9 cellular contexts compared by ENCODE assay signal in the genomic region with DNA sequence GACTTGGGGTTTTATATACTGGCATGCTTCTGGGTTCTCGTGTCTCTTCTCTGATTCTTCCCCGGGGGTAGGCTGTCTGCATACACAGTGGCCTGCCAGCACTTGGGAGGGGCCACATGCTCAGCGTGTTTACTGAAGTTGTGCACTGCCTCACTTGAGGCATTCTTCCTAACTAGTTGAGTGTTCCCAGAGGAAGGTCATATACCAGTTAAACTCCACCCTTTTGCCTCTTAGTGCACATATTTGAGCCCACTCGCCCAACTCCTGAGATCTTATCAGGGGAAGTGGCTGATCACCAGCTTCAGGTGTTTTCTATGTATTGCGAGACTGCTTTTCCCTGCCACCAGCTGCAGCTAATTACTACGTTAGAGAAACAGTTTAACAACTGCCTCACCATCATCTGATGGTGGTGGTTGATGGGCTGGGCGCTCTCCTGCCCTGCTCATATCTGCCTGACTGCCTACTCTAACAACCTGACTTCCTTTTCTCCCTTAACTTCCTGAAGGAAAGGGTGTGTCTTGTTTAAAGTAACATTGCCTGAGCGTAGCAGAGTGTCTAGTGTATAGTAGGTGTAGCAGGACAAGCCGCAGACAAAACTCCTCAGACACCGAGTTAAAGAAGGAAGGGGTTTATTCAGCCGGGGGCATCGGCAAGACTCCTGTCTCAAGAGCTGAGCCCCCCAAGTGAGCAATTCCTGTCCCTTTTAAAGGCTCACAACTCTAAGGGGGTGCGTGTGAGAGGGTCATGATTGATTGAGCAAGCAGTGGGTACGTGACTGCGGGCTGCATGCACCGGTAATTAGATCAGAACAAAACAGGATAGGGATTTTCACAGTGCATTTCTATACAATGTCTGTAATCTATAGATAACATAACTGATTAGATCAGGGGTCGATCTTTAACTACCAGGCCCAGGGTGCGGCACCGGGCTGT.
DNase-seq lines count a peak whose midpoint lies in the region; ATAC-seq, FAIRE-seq and TF ChIP-seq lines count a peak whose summit lies in the region.
"Had no signal": no experiment of that assay in that cellular context is flagged by ENCODE, and none has a peak within 500 bp of the region (broad histone marks: within the 10 kb centered on the region; RNA-seq: fewer than 3 reads in every experiment).

No MANE protein-coding gene starts in this region.

- H4K20me1 ChIP-seq in K562 (replicated peaks; ENCODE audit: control insufficient read depth, insufficient read depth, low read length): no peaks in the 10 kb centered on the region

- H4K8ac ChIP-seq in trophoblast cell (ENCODE audit: low read depth, low read length): no peak overlapping the region

- no peaks in the 10 kb centered on the region for H3K36me3 ChIP-seq in K562 (ENCODE audit: control insufficient read depth, insufficient read depth, low read length)
- H3K36me3 ChIP-seq in trophoblast cell (ENCODE audit: control insufficient read depth in 1 of 2, insufficient read depth in 2 of 2, low read length in 2 of 2): no peaks in the 10 kb centered on the region

- H2AFZ ChIP-seq in K562 (ENCODE audit: low read depth, low read length) (peak overlapping the region; percentile 69), trophoblast cell (ENCODE audit: insufficient read depth, low read length, poor library complexity) (no peak overlapping the region)

- POLR2A ChIA-PET in K562 (lab: Yijun Ruan, JAX): no interaction called here

- no peak overlapping the region for H3K4ac ChIP-seq in trophoblast cell (ENCODE audit: low read depth, low read length)

- BruUV-seq in K562 (replicated peaks; lab: Mats Ljungman, UMichigan): no TSS peak

- H3K79me1 ChIP-seq in trophoblast cell (ENCODE audit: low read length): no peaks in the 10 kb centered on the region

- TF ChIP-seq CTCF in K562 (IDR thresholded peaks at IDR 0.05 in 2 of 3, conservative IDR thresholded peaks at IDR 0.05 in 1 of 3; ENCODE audit: insufficient read depth in 2 of 3, low read depth in 1 of 3, low read length in 3 of 3): no peak

- no peak overlapping the region for H3K4me3 ChIP-seq in K562
- H3K4me3 ChIP-seq in trophoblast cell (ENCODE audit: low read depth, low read length): no peak overlapping the region

- H3K18ac ChIP-seq in trophoblast cell (ENCODE audit: low read length): no peak overlapping the region

- WGBS in K562 (ENCODE audit: insufficient coverage, low coverage, missing lambda C conversion rate): 13% methylated on average over 19 of the region's 19 CpGs
- WGBS in trophoblast cell (ENCODE audit: extremely low coverage, insufficient coverage, insufficient read length): no CpG with 5 or more reads among the region's 19 CpGs

- no peak for TF ChIP-seq EP300 in K562 (IDR thresholded peaks at IDR 0.05; ENCODE audit: low read length)

- H3K79me2 ChIP-seq in K562 (ENCODE audit: control insufficient read depth, insufficient read depth, low read length) (no peaks in the 10 kb centered on the region), trophoblast cell (ENCODE audit: control insufficient read depth, insufficient read depth, low read length, poor library complexity) (no peaks in the 10 kb centered on the region)

- H2BK120ac ChIP-seq in trophoblast cell (ENCODE audit: insufficient read depth, low read length, poor library complexity): no peak overlapping the region

- peak; percentile 52 for ATAC-seq in GM18502 (IDR thresholded peaks at IDR 0.05; ENCODE audit: poor library complexity, unreplicated experiment)
- ATAC-seq in K562: peak; percentile 50
- no peak for ATAC-seq in GM19035 (IDR thresholded peaks at IDR 0.05; ENCODE audit: unreplicated experiment)
- ATAC-seq in left ventricle myocardium superior: no peak

- no peak for TF ChIP-seq POLR2A in K562 (conservative IDR thresholded peaks at IDR 0.05)

- H2BK12ac ChIP-seq in trophoblast cell (ENCODE audit: low read length): no peak overlapping the region

- H3K14ac ChIP-seq in trophoblast cell (ENCODE audit: low read length): no peak overlapping the region

- H3K27me3 ChIP-seq in K562 (ENCODE audit: control insufficient read depth in 2 of 2, insufficient read depth in 2 of 2, low read length in 2 of 2) (no peaks in the 10 kb centered on the region), trophoblast cell (ENCODE audit: insufficient read depth, low read length) (no peaks in the 10 kb centered on the region)

- in situ Hi-C loops in K562 (cut with MboI): no loop called here

- intact Hi-C loops in K562 (cut with micrococcal nuclease) (loop anchor here (1.0 to 10.0 kb wide), 3 partner anchors 64 to 154 kb away; no protein-coding TSS in a partner anchor), left ventricle myocardium superior (cut with micrococcal nuclease) (no loop called here)

- H2BK5ac ChIP-seq in trophoblast cell (ENCODE audit: low read depth, low read length, poor library complexity): no peak overlapping the region

- no peak overlapping the region for H2AK5ac ChIP-seq in trophoblast cell (ENCODE audit: low read length)

- H3K9me3 ChIP-seq in K562 (replicated peaks; ENCODE audit: control insufficient read depth, insufficient read depth, low read depth, low read length): no peaks in the 10 kb centered on the region
- H3K9me3 ChIP-seq in trophoblast cell (ENCODE audit: insufficient read depth, low read depth, low read length): no peaks in the 10 kb centered on the region

- no peak overlapping the region for H3K23ac ChIP-seq in trophoblast cell (ENCODE audit: low read length)

- H3K9ac ChIP-seq in K562 (ENCODE audit: insufficient read depth in 1 of 2, low read depth in 2 of 2, low read length in 2 of 2) (no peak overlapping the region), trophoblast cell (ENCODE audit: low read length) (no peak overlapping the region)

- no peak overlapping the region; the same call in 2 of the 3 replicates for H3K27ac ChIP-seq in K562 (ENCODE audit: extremely low read depth, low read depth, low read length)
- peak overlapping the region; percentile 5 for H3K27ac ChIP-seq in trophoblast cell (ENCODE audit: low read depth, low read length)

- FAIRE-seq in K562 (lab: Jason Lieb, UNC): no peak

- H4K12ac ChIP-seq in trophoblast cell (ENCODE audit: low read depth, low read length): no peak overlapping the region

- no peak for TF ChIP-seq RAD21 in K562 (CRISPR knock-in tag; conservative IDR thresholded peaks at IDR 0.05 in 1 of 2, IDR thresholded peaks at IDR 0.05 in 1 of 2)

- H3K4me1 ChIP-seq in K562 (replicated peaks in 1 of 2; ENCODE audit: control insufficient read depth in 2 of 2, insufficient read depth in 2 of 2, low read length in 2 of 2) (peaks cover 0 to 13% of the 10 kb centered on the region in 2 experiments; a peak in 3 of 5 replicates), trophoblast cell (ENCODE audit: control insufficient read depth in 1 of 2, insufficient read depth in 2 of 2, low read length in 2 of 2) (peaks cover 4 to 6% of the 10 kb centered on the region in 2 experiments)

- H4K91ac ChIP-seq in trophoblast cell (ENCODE audit: low read depth, low read length): no peak overlapping the region

- DNase-seq in NCI-H748 (lab: John Stamatoyannopoulos, UW; ENCODE audit: unreplicated experiment): peak; percentile 76
- DNase-seq in K562 (ENCODE audit: extremely low read depth in 1 of 4, low spot score in 3 of 4): peak in 1 of 4 experiments; percentile 9
- DNase-seq in trophoblast cell: peak; percentile 92 to 95
- DNase-seq in NCI-H1092 treated with DMSO at 0.1 percent for 48 hours (lab: John Stamatoyannopoulos, UW): no peak
- DNase-seq in left ventricle myocardium superior: no peak
- DNase-seq in HuH-7.5 (ENCODE audit: low spot score): no peak
- DNase-seq: T-helper 9 cell had no signal

- CTCF ChIA-PET in K562 (lab: Yijun Ruan, JAX; ENCODE audit: low intra/inter-chr PET ratio): no interaction called here

- H3K4me2 ChIP-seq in K562 (ENCODE audit: insufficient read depth, low read length): no peak overlapping the region; the same call in 1 of the 2 replicates
- peak overlapping the region; percentile 25 for H3K4me2 ChIP-seq in trophoblast cell (ENCODE audit: low read length)

- H3K9me1 ChIP-seq in K562 (ENCODE audit: control insufficient read depth, insufficient read depth, low read length): no peaks in the 10 kb centered on the region

TF ChIP-seq in K562, 482 proteins besides CTCF, POLR2A, EP300 and RAD21 (continues in another document):
- peak; percentile 81 for TF ChIP-seq HMBOX1 (IDR thresholded peaks at IDR 0.05)
- TF ChIP-seq POLR2AphosphoS5 (IDR thresholded peaks at IDR 0.05; ENCODE audit: control insufficient read depth, insufficient read depth, low read depth, low read length): no peak
- no peak for TF ChIP-seq SIN3A (IDR thresholded peaks at IDR 0.05; ENCODE audit: borderline replicate concordance in 2 of 2, control insufficient read depth in 1 of 2, low read depth in 2 of 2, low read length in 2 of 2)
- no peak for TF ChIP-seq ARID2 (IDR thresholded peaks at IDR 0.05)
- TF ChIP-seq BRF1 (IDR thresholded peaks at IDR 0.05; ENCODE audit: borderline replicate concordance, extremely low read depth, insufficient read length): no peak
- no peak for TF ChIP-seq TGIF2 (CRISPR knock-in tag; IDR thresholded peaks at IDR 0.05)

Comparison
In these comparisons a context has a peak if more than half of its experiments do, and no peak if none do; other contexts are left out.
1. ATAC-seq: peak in GM18502 (single experiment) and K562 (single experiment); none in GM19035 (single experiment) and left ventricle myocardium superior (single experiment).
2. DNase-seq: peak in NCI-H748 (single experiment) and trophoblast cell (2 of 2); none in NCI-H1092 treated with DMSO at 0.1 percent for 48 hours (single experiment), left ventricle myocardium superior (single experiment) and HuH-7.5 (single experiment).